8 cellular contexts compared by ENCODE assay signal in the genomic region with DNA sequence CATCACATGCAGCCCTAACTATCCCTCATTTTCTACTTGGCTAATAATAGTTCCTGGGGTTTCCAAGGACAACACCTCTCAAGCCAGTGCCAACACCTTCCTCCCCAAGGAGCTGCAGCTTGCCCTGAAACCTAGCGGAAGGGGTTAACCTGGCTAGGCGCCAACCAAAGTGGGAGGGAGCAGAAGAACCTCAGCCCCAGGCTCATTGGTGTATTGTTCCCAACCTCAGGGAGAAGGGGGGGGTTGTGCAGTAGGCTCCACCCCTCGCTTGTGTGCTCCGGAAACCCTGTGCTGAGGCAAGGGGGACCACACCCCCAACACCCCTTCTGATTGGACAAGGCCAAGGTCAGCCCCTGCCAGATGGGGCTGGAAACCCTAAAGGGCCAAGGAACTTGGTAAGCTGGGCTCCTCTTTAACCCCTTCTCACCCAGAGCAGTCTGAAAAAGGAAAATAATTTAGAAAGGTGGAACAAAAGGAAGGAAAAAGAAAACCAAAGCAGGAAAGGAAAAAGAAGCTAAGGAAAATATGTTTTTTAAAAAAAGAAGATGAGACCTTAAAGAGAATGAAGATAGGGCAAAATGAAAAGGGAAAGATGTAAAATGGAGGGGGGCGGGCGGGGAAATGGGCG. TPM values are rescaled to one million over a fixed set of nuclear protein-coding genes. Genes with fewer than 3 reads are reported as not detected.
DNase-seq lines count a peak whose midpoint lies in the region; ATAC-seq, FAIRE-seq and TF ChIP-seq lines count a peak whose summit lies in the region.

No MANE protein-coding gene starts in this region.

- peak overlapping the region; percentile 16 to 77 for H3K4me3 ChIP-seq in kidney (ENCODE audit: low read length in 2 of 2)

- H3K9ac ChIP-seq in kidney (ENCODE audit: low read length in 2 of 2) = no peak overlapping the region

- no peak for FAIRE-seq in kidney (lab: Jason Lieb, UNC)

- no peaks in the 10 kb centered on the region for H3K9me3 ChIP-seq in kidney (ENCODE audit: control insufficient read depth in 1 of 2, low read length in 2 of 2)

- peaks cover 17 to 18% of the 10 kb centered on the region in 2 donors for H3K4me1 ChIP-seq in kidney (ENCODE audit: control insufficient read depth in 1 of 2, insufficient read depth in 1 of 2, low read depth in 1 of 2, low read length in 2 of 2)

- intact Hi-C loops in kidney (cut with DNase I) = no loop called here

- ATAC-seq in GM18520 (IDR thresholded peaks at IDR 0.05; ENCODE audit: unreplicated experiment) = peak; percentile 35
- peak; percentile 44 for ATAC-seq in HG03108 (IDR thresholded peaks at IDR 0.05; ENCODE audit: unreplicated experiment)

- TF ChIP-seq CTCF in kidney (IDR thresholded peaks at IDR 0.05; ENCODE audit: borderline replicate concordance, extremely low read depth, insufficient read depth) = no peak

- peak; percentile 97 for DNase-seq in 8988T
- DNase-seq in NCI-H345 treated with DMSO at 0.1 percent for 48 hours (lab: John Stamatoyannopoulos, UW; ENCODE audit: unreplicated experiment) = peak; percentile 60
- DNase-seq in activated CD4-positive, CD25-positive, alpha-beta regulatory T cell treated with anti-CD3 and anti-CD28 coated beads, Interleukin-2, amount 50 U/mL, for 16 hours (ENCODE audit: low read depth, low spot score) = peak; percentile 92
- peak; percentile 98 for DNase-seq in central memory CD4-positive, alpha-beta T cell
- peak; percentile 98 for DNase-seq in kidney
- DNase-seq in stimulated activated CD4-positive, alpha-beta T cell treated with anti-CD3 and anti-CD28 coated beads, Interleukin-15, amount 100 ng/mL, for 1 hour (ENCODE audit: low read depth in 1 of 2, low spot score in 1 of 2) = peak; percentile 83 to 91

- H3K36me3 ChIP-seq in kidney (ENCODE audit: control insufficient read depth in 1 of 2, insufficient read depth in 2 of 2, low read length in 2 of 2) = peaks cover 38 to 40% of the 10 kb centered on the region in 2 donors

- peak overlapping the region in 1 of 2 donors; percentile 23 for H3K27ac ChIP-seq in kidney (ENCODE audit: low read depth in 2 of 2, low read length in 2 of 2)

RNA-seq across cellular contexts. Expression of a gene that starts 2.5 kb away (rescaled TPM):
- 71.8 TPM for total RNA-seq in kidney
- 34.4 TPM for polyA plus RNA-seq in kidney (ENCODE audit: insufficient read depth, low read depth, low replicate concordance)

RNA-seq across cellular contexts. Expression of a gene that starts 7.9 kb away (rescaled TPM):
- 29.5 TPM for total RNA-seq in kidney
- polyA plus RNA-seq in kidney (ENCODE audit: insufficient read depth, low read depth, low replicate concordance) = 18.7 TPM

RNA-seq across cellular contexts. Expression of a gene that starts 13.4 kb away (rescaled TPM):
- total RNA-seq in kidney = 83.3 TPM
- polyA plus RNA-seq in kidney (ENCODE audit: insufficient read depth, low read depth, low replicate concordance) = 35.0 TPM

RNA-seq across cellular contexts. Expression of a gene that starts 13.9 kb away (rescaled TPM):
- total RNA-seq in kidney = 7.9 TPM
- 11.1 TPM for polyA plus RNA-seq in kidney (ENCODE audit: insufficient read depth, low read depth, low replicate concordance)

RNA-seq across cellular contexts. Expression of a gene that starts 22.6 kb away (rescaled TPM):
- total RNA-seq in kidney = 50.6 TPM
- polyA plus RNA-seq in kidney (ENCODE audit: insufficient read depth, low read depth, low replicate concordance) = 66.2 TPM
